Comparison of ENCODE assay signal across 8 cellular contexts in genomic region chr5:59367791-59368394, GRCh38.
DNase-seq lines count a peak whose midpoint lies in the region; ATAC-seq and TF ChIP-seq lines count a peak whose summit lies in the region.

No MANE protein-coding gene starts in this region.

- BruUV-seq in A673 (replicated peaks; lab: Mats Ljungman, UMichigan): no TSS peak

- peaks cover 2% of the 10 kb centered on the region for H3K4me1 Mint-ChIP-seq in T-helper 17 cell
- H3K4me1 Mint-ChIP-seq in stimulated activated memory B cell treated with anti-CD40 and anti-IgM and Interleukin-4, amounts not matched to agents 10 μg/mL and 1 μg/mL and 100 μg/mL, for 72 hours: no peaks in the 10 kb centered on the region

- H4K20me1 ChIP-seq in MM.1S (ENCODE audit: insufficient read depth, low read length): no peaks in the 10 kb centered on the region

- peaks cover 8% of the 10 kb centered on the region for H3K36me3 Mint-ChIP-seq in T-helper 17 cell (ENCODE audit: low read depth)
- no peaks in the 10 kb centered on the region for H3K36me3 Mint-ChIP-seq in stimulated activated memory B cell treated with anti-CD40 and anti-IgM and Interleukin-4, amounts not matched to agents 10 μg/mL and 1 μg/mL and 100 μg/mL, for 72 hours

- peak; percentile 65 for DNase-seq in A673 (ENCODE audit: low spot score)
- no peak for DNase-seq in GM06990 (ENCODE audit: extremely low read depth, insufficient read length)
- peak; percentile 57 for DNase-seq in MM.1S
- peak in 1 of 3 donors; percentile 10 for DNase-seq in T-helper 17 cell
- DNase-seq in central memory CD4-positive, alpha-beta T cell: peak; percentile 28
- peak; percentile 62 for DNase-seq in kidney tubule cell (ENCODE audit: low spot score)
- peak; percentile 32 for DNase-seq in stimulated activated CD4-positive, alpha-beta T cell treated with anti-CD3 and anti-CD28 coated beads, Interleukin-4, amount 100 ng/mL, for 1 hour

- H3K27me3 ChIP-seq in A673 (replicated peaks; ENCODE audit: insufficient read depth, low read depth, low read length, poor library complexity) (no peaks in the 10 kb centered on the region), GM06990 (replicated peaks; ENCODE audit: control insufficient read depth, insufficient read depth, low read length) (no peaks in the 10 kb centered on the region), MM.1S (replicated peaks; ENCODE audit: insufficient read depth, low read length) (no peaks in the 10 kb centered on the region)

- no peaks in the 10 kb centered on the region for H3K79me2 ChIP-seq in MM.1S (ENCODE audit: low read length)

- no peak overlapping the region for H3K27ac Mint-ChIP-seq in T-helper 17 cell
- H3K27ac Mint-ChIP-seq in stimulated activated memory B cell treated with anti-CD40 and anti-IgM and Interleukin-4, amounts not matched to agents 10 μg/mL and 1 μg/mL and 100 μg/mL, for 72 hours: no peak overlapping the region

- intact Hi-C loops in A673 (cut with micrococcal nuclease; ENCODE audit: unreplicated experiment): loop anchor here (5.0 kb wide), 1 partner anchor 181 kb away; no protein-coding TSS in a partner anchor

- no peaks in the 10 kb centered on the region for H3K9me2 ChIP-seq in MM.1S (replicated peaks; ENCODE audit: insufficient read depth, low read length)

- H3K36me3 ChIP-seq in A673 (ENCODE audit: insufficient read depth, low read length, poor library complexity, severe bottlenecking) (no peaks in the 10 kb centered on the region), GM06990 (ENCODE audit: control insufficient read depth, insufficient read depth, low read length) (no peaks in the 10 kb centered on the region), MM.1S (replicated peaks; ENCODE audit: insufficient read depth, low read length) (no peaks in the 10 kb centered on the region)

- peak; percentile 50 for ATAC-seq in T-helper 17 cell
- no peak for ATAC-seq in stimulated activated memory B cell treated with anti-CD40 and anti-IgM and Interleukin-4, amounts not matched to agents 10 μg/mL and 1 μg/mL and 100 μg/mL, for 72 hours

- H3K4me3 Mint-ChIP-seq in T-helper 17 cell: no peak overlapping the region
- no peak overlapping the region for H3K4me3 Mint-ChIP-seq in stimulated activated memory B cell treated with anti-CD40 and anti-IgM and Interleukin-4, amounts not matched to agents 10 μg/mL and 1 μg/mL and 100 μg/mL, for 72 hours

- peaks cover 40% of the 10 kb centered on the region for H3K27me3 Mint-ChIP-seq in T-helper 17 cell
- H3K27me3 Mint-ChIP-seq in stimulated activated memory B cell treated with anti-CD40 and anti-IgM and Interleukin-4, amounts not matched to agents 10 μg/mL and 1 μg/mL and 100 μg/mL, for 72 hours: no peaks in the 10 kb centered on the region

- peak; percentile 82 for TF ChIP-seq CTCF in A673 (conservative IDR thresholded peaks at IDR 0.05; ENCODE audit: low read depth, low read length)
- TF ChIP-seq CTCF in GM06990 (IDR thresholded peaks at IDR 0.05; ENCODE audit: insufficient read depth, low read length, poor library complexity, severe bottlenecking): peak; percentile 82
- TF ChIP-seq CTCF in MM.1S (IDR thresholded peaks at IDR 0.05; ENCODE audit: low read length): peak; percentile 82

- no peaks in the 10 kb centered on the region for H3K9me3 Mint-ChIP-seq in stimulated activated memory B cell treated with anti-CD40 and anti-IgM and Interleukin-4, amounts not matched to agents 10 μg/mL and 1 μg/mL and 100 μg/mL, for 72 hours

- H3K4me2 ChIP-seq in MM.1S (ENCODE audit: low read depth, low read length): no peak overlapping the region

- CTCF ChIA-PET in A673 (lab: Charles Lee): interaction anchor here (0.6 to 1.1 kb wide), 6 partner anchors 13 to 293 kb away, joined by 3 to 5 read pairs (median 3); no protein-coding TSS in a partner anchor

- no peak overlapping the region for H3K9ac ChIP-seq in MM.1S (ENCODE audit: low read length)

- H3K9me3 ChIP-seq in A673 (ENCODE audit: low read depth, low read length, poor library complexity, severe bottlenecking): no peaks in the 10 kb centered on the region
- H3K9me3 ChIP-seq in MM.1S (replicated peaks; ENCODE audit: insufficient read depth, low read length): no peaks in the 10 kb centered on the region
- H3K9me3 ChIP-seq in T-helper 17 cell (ENCODE audit: control insufficient read depth, low read length, poor library complexity, severe bottlenecking): no peaks in the 10 kb centered on the region

- POLR2A ChIA-PET in A673 (lab: Charles Lee; ENCODE audit: low non-redundant PET): interaction anchor here (0.6 kb wide), 1 partner anchor 305 kb away, joined by 15 read pairs; no protein-coding TSS in a partner anchor

- H2AFZ ChIP-seq in MM.1S (ENCODE audit: low read length): no peak overlapping the region

- no peak overlapping the region for H3K27ac ChIP-seq in A673 (ENCODE audit: low read depth, low read length, poor library complexity, severe bottlenecking)
- H3K27ac ChIP-seq in MM.1S (ENCODE audit: low read length): no peak overlapping the region

- H3K4me1 ChIP-seq in A673 (ENCODE audit: insufficient read depth, low read length, poor library complexity, severe bottlenecking) (no peaks in the 10 kb centered on the region), MM.1S (ENCODE audit: low read length) (no peaks in the 10 kb centered on the region)

- no peak overlapping the region for H3K4me3 ChIP-seq in A673 (ENCODE audit: low read depth, low read length, poor library complexity, severe bottlenecking)
- no peak overlapping the region for H3K4me3 ChIP-seq in GM06990 (replicated peaks; ENCODE audit: low read depth, low read length)
- no peak overlapping the region for H3K4me3 ChIP-seq in MM.1S (ENCODE audit: low read length)

- no peaks in the 10 kb centered on the region for H3F3A ChIP-seq in MM.1S (ENCODE audit: insufficient read depth, low read length)
